19 cellular contexts compared by ENCODE assay signal in the genomic region with DNA sequence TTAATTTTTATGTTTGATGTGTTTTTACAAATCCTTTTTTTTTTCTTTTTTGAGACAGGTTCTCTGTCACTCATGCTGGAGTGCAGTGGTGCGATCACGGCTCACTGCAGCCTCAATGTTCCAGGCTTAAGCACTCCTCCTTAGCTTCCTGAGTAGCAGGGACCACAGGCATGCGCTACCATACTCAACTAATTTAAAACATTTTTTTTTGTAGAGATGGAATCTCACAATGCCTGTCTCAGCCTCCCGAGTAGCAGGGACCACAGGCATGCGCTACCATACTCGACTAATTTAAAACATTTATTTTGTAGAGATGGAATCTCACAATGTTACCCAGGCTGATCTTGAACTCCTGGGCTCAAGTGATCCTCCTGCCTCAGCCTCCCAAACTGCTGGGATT. TPM values are rescaled to one million over a fixed set of nuclear protein-coding genes. Genes with fewer than 3 reads are reported as not detected.
DNase-seq lines count a peak whose midpoint lies in the region; ATAC-seq and TF ChIP-seq lines count a peak whose summit lies in the region.
"Had no signal": no experiment of that assay in that cellular context is flagged by ENCODE, and none has a peak within 500 bp of the region (broad histone marks: within the 10 kb centered on the region; RNA-seq: fewer than 3 reads in every experiment).

No MANE protein-coding gene starts in this region.

- peaks cover 6% of the 10 kb centered on the region in 2 experiments for H3K4me1 ChIP-seq in trophoblast cell (ENCODE audit: control insufficient read depth in 1 of 2, insufficient read depth in 2 of 2, low read length in 2 of 2)
- peaks cover 10% of the 10 kb centered on the region for H3K4me1 ChIP-seq in CD8-positive, alpha-beta T cell (ENCODE audit: insufficient read depth, low read length)
- H3K4me1 ChIP-seq: BLaER1 had no signal

- WGBS in trophoblast cell (ENCODE audit: extremely low coverage, insufficient coverage, insufficient read length) = no CpG with 5 or more reads among the region's 6 CpGs

- H3K4me3 ChIP-seq in AG09309 (ENCODE audit: control insufficient read depth, low read depth, low read length) (no peak overlapping the region), trophoblast cell (ENCODE audit: low read depth, low read length) (no peak overlapping the region)
- H3K4me3 ChIP-seq in CD8-positive, alpha-beta T cell (ENCODE audit: low read depth, low read length) = no peak overlapping the region
- H3K4me3 ChIP-seq: BLaER1, GM23338 had no signal

- peaks cover 43% of the 10 kb centered on the region for H3K27me3 Mint-ChIP-seq in CD8-positive, alpha-beta T cell (ENCODE audit: low read depth)

- no peak overlapping the region for H3K27ac ChIP-seq in trophoblast cell (ENCODE audit: low read depth, low read length)
- no peak overlapping the region for H3K27ac ChIP-seq in CD8-positive, alpha-beta T cell (ENCODE audit: low read depth, low read length)
- H3K27ac ChIP-seq: BLaER1 had no signal

- H4K91ac ChIP-seq in trophoblast cell (ENCODE audit: low read depth, low read length) = no peak overlapping the region

- peaks cover 23% of the 10 kb centered on the region for H3K27me3 ChIP-seq in trophoblast cell (ENCODE audit: insufficient read depth, low read length)
- H3K27me3 ChIP-seq in CD8-positive, alpha-beta T cell (ENCODE audit: insufficient read depth, low read length) = peaks cover 6% of the 10 kb centered on the region

- H3K9me3 Mint-ChIP-seq in CD8-positive, alpha-beta T cell = no peaks in the 10 kb centered on the region

- H3K79me2 ChIP-seq in trophoblast cell (ENCODE audit: control insufficient read depth, insufficient read depth, low read length, poor library complexity) = no peaks in the 10 kb centered on the region

- H2BK5ac ChIP-seq in trophoblast cell (ENCODE audit: low read depth, low read length, poor library complexity) = no peak overlapping the region

- H3K36me3 ChIP-seq in trophoblast cell (ENCODE audit: control insufficient read depth in 1 of 2, insufficient read depth in 2 of 2, low read length in 2 of 2) = no peaks in the 10 kb centered on the region
- H3K36me3 ChIP-seq in CD8-positive, alpha-beta T cell (ENCODE audit: insufficient read depth, low read length) = no peaks in the 10 kb centered on the region
- H3K36me3 ChIP-seq: BLaER1 had no signal

- no peak for TF ChIP-seq CTCF in AG09309 (IDR thresholded peaks at IDR 0.05; ENCODE audit: control insufficient read depth, insufficient read depth, low read depth, low read length, missing control alignments)
- no peak for TF ChIP-seq CTCF in CD8-positive, alpha-beta T cell (IDR thresholded peaks at IDR 0.05)

- no peak overlapping the region for H2AFZ ChIP-seq in trophoblast cell (ENCODE audit: insufficient read depth, low read length, poor library complexity)
- H2AFZ ChIP-seq: GM23338 had no signal

- H3K9ac ChIP-seq in trophoblast cell (ENCODE audit: low read length) = no peak overlapping the region
- H3K9ac ChIP-seq: BLaER1 had no signal

- CTCF ChIA-PET in CD8-positive, alpha-beta T cell (lab: Charles Lee) = no interaction called here

- H3K4me2 ChIP-seq in trophoblast cell (ENCODE audit: low read length) = no peak overlapping the region
- H3K4me2 ChIP-seq: BLaER1, GM23338 had no signal

- H3K4ac ChIP-seq in trophoblast cell (ENCODE audit: low read depth, low read length) = no peak overlapping the region

- no peak overlapping the region for H2AK5ac ChIP-seq in trophoblast cell (ENCODE audit: low read length)

- ATAC-seq in HG03469 (IDR thresholded peaks at IDR 0.05; ENCODE audit: unreplicated experiment) (no peak), GM21576 (IDR thresholded peaks at IDR 0.05; ENCODE audit: unreplicated experiment) (no peak)
- no peak for ATAC-seq in CD8-positive, alpha-beta T cell
- ATAC-seq: GM23338 had no signal

- no peaks in the 10 kb centered on the region for H3K79me1 ChIP-seq in trophoblast cell (ENCODE audit: low read length)

- H3K23ac ChIP-seq in trophoblast cell (ENCODE audit: low read length) = no peak overlapping the region

- no peak overlapping the region for H4K8ac ChIP-seq in trophoblast cell (ENCODE audit: low read depth, low read length)

- no peak overlapping the region for H3K4me3 Mint-ChIP-seq in CD8-positive, alpha-beta T cell
- H3K4me3 Mint-ChIP-seq: GM23338 had no signal

- intact Hi-C loops in CD8-positive, alpha-beta T cell (cut with DNase I, micrococcal nuclease) = no loop called here

- no peak overlapping the region for H4K12ac ChIP-seq in trophoblast cell (ENCODE audit: low read depth, low read length)

- H3K4me1 Mint-ChIP-seq in CD8-positive, alpha-beta T cell (ENCODE audit: low read depth) = peaks cover 13% of the 10 kb centered on the region

- no peak overlapping the region for H3K18ac ChIP-seq in trophoblast cell (ENCODE audit: low read length)

- H3K36me3 Mint-ChIP-seq in CD8-positive, alpha-beta T cell = no peaks in the 10 kb centered on the region

- H3K9me3 ChIP-seq in trophoblast cell (ENCODE audit: insufficient read depth, low read depth, low read length) = peaks cover 4% of the 10 kb centered on the region
- H3K9me3 ChIP-seq in CD8-positive, alpha-beta T cell (ENCODE audit: low read length) = no peaks in the 10 kb centered on the region

- POLR2A ChIA-PET in CD8-positive, alpha-beta T cell (lab: Charles Lee) = no interaction called here

- no peak overlapping the region for H2BK12ac ChIP-seq in trophoblast cell (ENCODE audit: low read length)

- no peak overlapping the region for H2BK120ac ChIP-seq in trophoblast cell (ENCODE audit: insufficient read depth, low read length, poor library complexity)

- no peak overlapping the region for H3K27ac Mint-ChIP-seq in CD8-positive, alpha-beta T cell
- H3K27ac Mint-ChIP-seq: GM23338 had no signal

- H3K14ac ChIP-seq in trophoblast cell (ENCODE audit: low read length) = no peak overlapping the region

- DNase-seq in AG09309 (ENCODE audit: low read depth) (peak; percentile 21), GM04503 (ENCODE audit: low read depth) (peak; percentile 23), astrocyte of the hippocampus (ENCODE audit: low read depth, low spot score) (peak; percentile 50), trophoblast cell (peak; percentile 36 to 64), COLO668 (lab: John Stamatoyannopoulos, UW; ENCODE audit: unreplicated experiment) (no peak)
- DNase-seq in CD8-positive, alpha-beta T cell = no peak
- DNase-seq: ACHN, Calu3, DMS 273 treated with DMSO at 0.1 percent for 48 hours, DMS79, EL, H7, IMR-90 had no signal

RNA-seq across cellular contexts. Expression of a gene that starts 3.2 kb away (rescaled TPM):
- not detected in 2 replicates for polyA plus RNA-seq in trophoblast cell (2013)
- total RNA-seq in CD8-positive, alpha-beta T cell = not detected
- total RNA-seq: A172, Calu3, H7, HT-29, IMR-90 had no signal
- polyA plus RNA-seq: IMR-90 had no signal

RNA-seq across cellular contexts. Expression of a gene that starts 8.4 kb away (rescaled TPM):
- polyA plus RNA-seq in trophoblast cell (2013) = 11.7 and 11.8 TPM in 2 replicates
- 10 to 100 TPM; 59.1 to 71.9 TPM for total RNA-seq in CD8-positive, alpha-beta T cell

RNA-seq across cellular contexts. Expression of a gene that starts 27.4 kb away (rescaled TPM):
- 14.9 and 15.3 TPM in 2 replicates for polyA plus RNA-seq in trophoblast cell (2013)
- 1 to 10 TPM; 2.4 to 3.4 TPM for total RNA-seq in CD8-positive, alpha-beta T cell

RNA-seq across cellular contexts. Expression of a gene that starts 28.5 kb away (rescaled TPM):
- polyA plus RNA-seq in trophoblast cell (2013) = 331 and 367 TPM in 2 replicates
- total RNA-seq in CD8-positive, alpha-beta T cell = 10 to 100 TPM; 93.1 to 96.3 TPM

Comparison
In these comparisons a context has a peak if more than half of its experiments do, and no peak if none do; other contexts are left out.
1. DNase-seq: peak in AG09309 (single experiment), GM04503 (single experiment), astrocyte of the hippocampus (single experiment) and trophoblast cell (2 of 2); none in CD8-positive, alpha-beta T cell (0 of 7) and COLO668 (single experiment).